32 cellular contexts compared by ENCODE assay signal in genomic region chr7:15345216-15345615, GRCh38.
"Had no signal": no experiment of that assay in that cellular context is flagged by ENCODE, and none has a peak within 500 bp of the region (broad histone marks: within the 10 kb centered on the region; RNA-seq: fewer than 3 reads in every experiment).

No MANE protein-coding gene starts in this region.

- H3K36me3 ChIP-seq: brain microvascular endothelial cell, esophagus squamous epithelium had no signal

- H3K4me1 Mint-ChIP-seq: activated CD4-positive, alpha-beta memory T cell treated with anti-CD3 and anti-CD28 coated beads, Interleukin-2, amount 10 ng/mL, durations not matched to agents 7 days and 5 days; activated CD4-positive, alpha-beta T cell treated with anti-CD3 and anti-CD28 coated beads, Interleukin-2, amount 10 ng/mL, durations not matched to agents 7 days and 5 days; activated naive CD4-positive, alpha-beta T cell treated with anti-CD3 and anti-CD28 coated beads, Interleukin-2, amount 10 ng/mL, durations not matched to agents 7 days and 5 days; activated naive CD8-positive, alpha-beta T cell treated with anti-CD3 and anti-CD28 coated beads, Interleukin-2, amount 10 ng/mL, durations not matched to agents 7 days and 5 days; central memory CD8-positive, alpha-beta T cell had no signal

- H3K27ac ChIP-seq: brain microvascular endothelial cell, epithelial cell of prostate, esophagus squamous epithelium had no signal

- H3K27me3 Mint-ChIP-seq: activated CD4-positive, alpha-beta memory T cell treated with anti-CD3 and anti-CD28 coated beads, Interleukin-2, amount 10 ng/mL, durations not matched to agents 7 days and 5 days; activated CD4-positive, alpha-beta T cell treated with anti-CD3 and anti-CD28 coated beads, Interleukin-2, amount 10 ng/mL, durations not matched to agents 7 days and 5 days; activated naive CD4-positive, alpha-beta T cell treated with anti-CD3 and anti-CD28 coated beads, Interleukin-2, amount 10 ng/mL, durations not matched to agents 7 days and 5 days; activated naive CD8-positive, alpha-beta T cell treated with anti-CD3 and anti-CD28 coated beads, Interleukin-2, amount 10 ng/mL, durations not matched to agents 7 days and 5 days; activated T-cell treated with anti-CD3 and anti-CD28 coated beads, Interleukin-2, amount 50 U/mL, for 24 hours; central memory CD8-positive, alpha-beta T cell; effector memory CD8-positive, alpha-beta T cell had no signal

- H3K36me3 Mint-ChIP-seq: activated naive CD4-positive, alpha-beta T cell treated with anti-CD3 and anti-CD28 coated beads, Interleukin-2, amount 10 ng/mL, durations not matched to agents 7 days and 5 days; activated naive CD8-positive, alpha-beta T cell treated with anti-CD3 and anti-CD28 coated beads, Interleukin-2, amount 10 ng/mL, durations not matched to agents 7 days and 5 days had no signal

- ATAC-seq: activated naive CD4-positive, alpha-beta T cell treated with anti-CD3 and anti-CD28 coated beads, Interleukin-2, amount 50 U/mL, for 72 hours; activated T-cell treated with anti-CD3 and anti-CD28 coated beads, Interleukin-2, amount 50 U/mL, for 72 hours; effector memory CD8-positive, alpha-beta T cell had no signal

- H3K4me1 ChIP-seq: esophagus squamous epithelium had no signal

- DNase-seq: activated CD4-positive, alpha-beta memory T cell treated with anti-CD3 and anti-CD28 coated beads, Interleukin-2, amount 10 ng/mL, durations not matched to agents 7 days and 5 days; activated CD4-positive, alpha-beta T cell treated with anti-CD3 and anti-CD28 coated beads for 4 hours; activated CD4-positive, alpha-beta T cell treated with anti-CD3 and anti-CD28 coated beads, Interleukin-2, amount 10 ng/mL, durations not matched to agents 7 days and 5 days; activated CD4-positive, alpha-beta T cell treated with anti-CD3 and anti-CD28 coated beads, Interleukin-2, amount 50 U/mL, for 4 hours; activated CD4-positive, CD25-positive, alpha-beta regulatory T cell; activated CD4-positive, CD25-positive, alpha-beta regulatory T cell treated with anti-CD3 and anti-CD28 coated beads, Interleukin-2, amount 50 U/mL, for 72 hours; activated CD8-positive, alpha-beta memory T cell treated with anti-CD3 and anti-CD28 coated beads, Interleukin-2, amount 50 U/mL, for 48 hours; activated gamma-delta T cell; activated naive CD4-positive, alpha-beta T cell; activated naive CD4-positive, alpha-beta T cell treated with anti-CD3 and anti-CD28 coated beads, Interleukin-2, amount 10 ng/mL, durations not matched to agents 7 days and 5 days; activated naive CD8-positive, alpha-beta T cell treated with anti-CD3 and anti-CD28 coated beads, Interleukin-2, amount 10 ng/mL, durations not matched to agents 7 days and 5 days; activated T-cell treated with anti-CD3 and anti-CD28 coated beads for 4 hours; activated T-cell treated with anti-CD3 and anti-CD28 coated beads, Interleukin-2, amount 50 U/mL, for 24 hours; activated T-cell treated with anti-CD3 and anti-CD28 coated beads, Interleukin-2, amount 50 U/mL, for 72 hours; amniotic stem cell; anterior cingulate cortex; brain microvascular endothelial cell; cortex of kidney; dermis blood vessel endothelial cell; effector CD4-positive, alpha-beta T cell; effector memory CD8-positive, alpha-beta T cell; esophagus squamous epithelium; foreskin fibroblast; head of caudate nucleus; T-helper 2 cell had no signal

- H3K9me3 Mint-ChIP-seq: activated CD4-positive, alpha-beta memory T cell treated with anti-CD3 and anti-CD28 coated beads, Interleukin-2, amount 10 ng/mL, durations not matched to agents 7 days and 5 days; activated naive CD8-positive, alpha-beta T cell treated with anti-CD3 and anti-CD28 coated beads, Interleukin-2, amount 10 ng/mL, durations not matched to agents 7 days and 5 days had no signal

- H3K4me3 ChIP-seq: esophagus squamous epithelium had no signal

- H3K4me3 Mint-ChIP-seq: activated CD4-positive, alpha-beta memory T cell treated with anti-CD3 and anti-CD28 coated beads, Interleukin-2, amount 10 ng/mL, durations not matched to agents 7 days and 5 days; activated CD4-positive, alpha-beta T cell treated with anti-CD3 and anti-CD28 coated beads, Interleukin-2, amount 10 ng/mL, durations not matched to agents 7 days and 5 days; activated naive CD4-positive, alpha-beta T cell treated with anti-CD3 and anti-CD28 coated beads, Interleukin-2, amount 10 ng/mL, durations not matched to agents 7 days and 5 days; activated naive CD8-positive, alpha-beta T cell treated with anti-CD3 and anti-CD28 coated beads, Interleukin-2, amount 10 ng/mL, durations not matched to agents 7 days and 5 days; activated T-cell treated with anti-CD3 and anti-CD28 coated beads, Interleukin-2, amount 50 U/mL, for 24 hours; activated T-cell treated with anti-CD3 and anti-CD28 coated beads, Interleukin-2, amount 50 U/mL, for 72 hours; central memory CD8-positive, alpha-beta T cell; effector memory CD8-positive, alpha-beta T cell had no signal

- H3K27me3 ChIP-seq: brain microvascular endothelial cell, esophagus squamous epithelium had no signal

- H3K9me3 ChIP-seq: esophagus squamous epithelium had no signal

- FAIRE-seq: astrocyte, bronchial epithelial cell, colon, frontal cortex had no signal

- H3K27ac Mint-ChIP-seq: activated CD4-positive, alpha-beta memory T cell treated with anti-CD3 and anti-CD28 coated beads, Interleukin-2, amount 10 ng/mL, durations not matched to agents 7 days and 5 days; activated CD4-positive, alpha-beta T cell treated with anti-CD3 and anti-CD28 coated beads, Interleukin-2, amount 10 ng/mL, durations not matched to agents 7 days and 5 days; activated naive CD4-positive, alpha-beta T cell treated with anti-CD3 and anti-CD28 coated beads, Interleukin-2, amount 10 ng/mL, durations not matched to agents 7 days and 5 days; activated naive CD4-positive, alpha-beta T cell treated with anti-CD3 and anti-CD28 coated beads, Interleukin-2, amount 50 U/mL, for 72 hours; activated naive CD8-positive, alpha-beta T cell treated with anti-CD3 and anti-CD28 coated beads, Interleukin-2, amount 10 ng/mL, durations not matched to agents 7 days and 5 days; activated T-cell treated with anti-CD3 and anti-CD28 coated beads, Interleukin-2, amount 50 U/mL, for 24 hours; activated T-cell treated with anti-CD3 and anti-CD28 coated beads, Interleukin-2, amount 50 U/mL, for 72 hours; effector memory CD8-positive, alpha-beta T cell had no signal
